18 cellular contexts compared by ENCODE assay signal in genomic region chr17:58413684-58414083, GRCh38. TPM values are rescaled to one million over a fixed set of nuclear protein-coding genes. Genes with fewer than 3 reads are reported as not detected.
DNase-seq lines count a peak whose midpoint lies in the region; ATAC-seq and TF ChIP-seq lines count a peak whose summit lies in the region.
"Had no signal": no experiment of that assay in that cellular context is flagged by ENCODE, and none has a peak within 500 bp of the region (broad histone marks: within the 10 kb centered on the region; RNA-seq: fewer than 3 reads in every experiment).

No MANE protein-coding gene starts in this region.

- TF ChIP-seq CTCF in RWPE2 (IDR thresholded peaks at IDR 0.05; ENCODE audit: poor library complexity, severe bottlenecking), result no peak
- TF ChIP-seq CTCF in suprapubic skin (IDR thresholded peaks at IDR 0.05), result no peak
- no peak for TF ChIP-seq CTCF in ovary (IDR thresholded peaks at IDR 0.05)

- no peak for TF ChIP-seq POLR2A in suprapubic skin (IDR thresholded peaks at IDR 0.05)
- no peak for TF ChIP-seq POLR2A in GM18505 (IDR thresholded peaks at IDR 0.05; ENCODE audit: borderline replicate concordance, extremely low read depth, insufficient read depth, insufficient read length)
- TF ChIP-seq POLR2A in ovary (IDR thresholded peaks at IDR 0.05), result no peak

- 44% methylated on average over 2 of the region's 2 CpGs for WGBS in suprapubic skin
- WGBS in ovary, 3 donors, result 46 to 53% (median 47%) methylated on average over 2 of the region's 2 CpGs

- peaks cover 74% of the 10 kb centered on the region for H3K4me1 Mint-ChIP-seq in activated T-cell treated with anti-CD3 and anti-CD28 coated beads, Interleukin-2, amount 50 U/mL, for 72 hours (ENCODE audit: low read depth)

- H3K4me3 Mint-ChIP-seq in activated T-cell treated with anti-CD3 and anti-CD28 coated beads, Interleukin-2, amount 50 U/mL, for 72 hours, result peak overlapping the region; percentile 60 to 85
- H3K4me3 Mint-ChIP-seq: activated T-cell treated with anti-CD3 and anti-CD28 coated beads, Interleukin-2, amount 50 U/mL, for 4 hours; dendritic cell treated with granulocyte-macrophage colony-stimulating factor and Interleukin-4, amounts not matched to agents 40 ng/mL and 50 ng/mL, for 4 days; naive thymus-derived CD8-positive, alpha-beta T cell had no signal

- H3K36me3 ChIP-seq in RWPE2 (ENCODE audit: low read depth), result 0 out of 2 replicates have a peak, but pooled peaks cover 4% of the 10 kb centered on the region
- H3K36me3 ChIP-seq in suprapubic skin, result no peaks in the 10 kb centered on the region
- H3K36me3 ChIP-seq in ovary, result no peaks in the 10 kb centered on the region
- H3K36me3 ChIP-seq: tibial artery had no signal

- H3K27ac Mint-ChIP-seq in activated T-cell treated with anti-CD3 and anti-CD28 coated beads, Interleukin-2, amount 50 U/mL, for 72 hours, result peak overlapping the region; percentile 98
- H3K27ac Mint-ChIP-seq: dendritic cell treated with granulocyte-macrophage colony-stimulating factor and Interleukin-4, amounts not matched to agents 40 ng/mL and 50 ng/mL, for 4 days; naive thymus-derived CD8-positive, alpha-beta T cell had no signal

- H3K27ac ChIP-seq in RWPE2 (ENCODE audit: poor library complexity, severe bottlenecking), result peak overlapping the region; percentile 85
- peak overlapping the region; percentile 86 for H3K27ac ChIP-seq in epithelial cell of prostate
- H3K27ac ChIP-seq in suprapubic skin, result no peak overlapping the region
- no peak overlapping the region for H3K27ac ChIP-seq in ovary
- H3K27ac ChIP-seq: tibial artery had no signal

- no peak for TF ChIP-seq EP300 in suprapubic skin (IDR thresholded peaks at IDR 0.05)
- no peak for TF ChIP-seq EP300 in ovary (IDR thresholded peaks at IDR 0.05)

- H3K27me3 Mint-ChIP-seq in activated T-cell treated with anti-CD3 and anti-CD28 coated beads, Interleukin-2, amount 50 U/mL, for 72 hours (ENCODE audit: low read depth), result no peaks in the 10 kb centered on the region
- H3K27me3 Mint-ChIP-seq: naive thymus-derived CD8-positive, alpha-beta T cell had no signal

- no peak for ATAC-seq in activated T-cell treated with anti-CD3 and anti-CD28 coated beads, Interleukin-2, amount 50 U/mL, for 72 hours (replicated peaks in 1 of 2)
- no peak for ATAC-seq in RWPE2 (ENCODE audit: low read depth)
- no peak for ATAC-seq in GM18505 (IDR thresholded peaks at IDR 0.05; ENCODE audit: unreplicated experiment)
- no peak for ATAC-seq in HG03135 (IDR thresholded peaks at IDR 0.05; ENCODE audit: unreplicated experiment)
- ATAC-seq: activated CD4-positive, CD25-positive, alpha-beta regulatory T cell treated with anti-CD3 and anti-CD28 coated beads, Interleukin-2, amount 50 U/mL, for 24 hours; activated T-cell treated with anti-CD3 and anti-CD28 coated beads, Interleukin-2, amount 50 U/mL, for 4 hours; naive thymus-derived CD8-positive, alpha-beta T cell had no signal

- H3K9me3 ChIP-seq in RWPE2 (ENCODE audit: severe bottlenecking) (no peaks in the 10 kb centered on the region), suprapubic skin (no peaks in the 10 kb centered on the region), ovary (no peaks in the 10 kb centered on the region)
- H3K9me3 ChIP-seq: tibial artery had no signal

- H3K9me3 Mint-ChIP-seq in activated T-cell treated with anti-CD3 and anti-CD28 coated beads, Interleukin-2, amount 50 U/mL, for 72 hours, result no peaks in the 10 kb centered on the region
- H3K9me3 Mint-ChIP-seq: activated T-cell treated with anti-CD3 and anti-CD28 coated beads, Interleukin-2, amount 50 U/mL, for 4 hours; dendritic cell treated with granulocyte-macrophage colony-stimulating factor and Interleukin-4, amounts not matched to agents 40 ng/mL and 50 ng/mL, for 4 days; naive thymus-derived CD8-positive, alpha-beta T cell had no signal

- intact Hi-C loops in ovary (cut with DNase I), result no loop called here

- H3K4me1 ChIP-seq in RWPE2 (ENCODE audit: insufficient read depth, poor library complexity, severe bottlenecking) (peaks cover 64% of the 10 kb centered on the region), suprapubic skin (peaks cover 13% of the 10 kb centered on the region), ovary (ENCODE audit: insufficient read depth) (no peaks in the 10 kb centered on the region)

- peaks cover 0 to 2% of the 10 kb centered on the region in 2 donors for H3K36me3 Mint-ChIP-seq in activated T-cell treated with anti-CD3 and anti-CD28 coated beads, Interleukin-2, amount 50 U/mL, for 72 hours (ENCODE audit: insufficient read depth in 2 of 2)

- H3K27me3 ChIP-seq in RWPE2 (ENCODE audit: insufficient read depth, poor library complexity, severe bottlenecking) (no peaks in the 10 kb centered on the region), suprapubic skin (peaks cover 4% of the 10 kb centered on the region), ovary (no peaks in the 10 kb centered on the region)

- DNase-seq in activated T-cell treated with anti-CD3 and anti-CD28 coated beads, Interleukin-2, amount 50 U/mL, for 72 hours, result no peak
- DNase-seq in activated T-cell treated with anti-CD3 and anti-CD28 coated beads for 4 hours (no peak), RWPE2 (ENCODE audit: low spot score) (no peak), epithelial cell of prostate (ENCODE audit: low read depth, low spot score) (no peak), suprapubic skin (ENCODE audit: low spot score in 2 of 2) (no peak), ovary (no peak)
- DNase-seq: activated T-cell treated with anti-CD3 and anti-CD28 coated beads, Interleukin-2, amount 50 U/mL, for 4 hours; amygdala; hippocampal formation; naive thymus-derived CD8-positive, alpha-beta T cell; NCI-H187 treated with DMSO at 0.1 percent for 48 hours; NCI-H524; stimulated activated CD8-positive, alpha-beta memory T cell treated with anti-CD3 and anti-CD28 coated beads, Interleukin-4, amount 100 ng/mL, for 48 hours; tibial artery had no signal

- H3K4me3 ChIP-seq in RWPE2 (ENCODE audit: severe bottlenecking) (peak overlapping the region; percentile 44), suprapubic skin (peak overlapping the region; percentile 46), ovary (no peak overlapping the region)
- H3K4me3 ChIP-seq: tibial artery had no signal

RNA-seq across cellular contexts. Expression of gene RNF43, which starts 3.6 kb away (rescaled TPM):
- total RNA-seq in activated T-cell treated with anti-CD3 and anti-CD28 coated beads, Interleukin-2, amount 50 U/mL, for 72 hours, result 1 to 10 TPM; 2.6 to 3.4 TPM
- total RNA-seq in suprapubic skin, result 10 to 100 TPM; 16.0 to 58.3 (median 21.5) TPM
- 1 to 10 TPM in 6 of 7 donors, under 1 TPM in 1; 0.38 to 5.6 (median 2.0) TPM for total RNA-seq in ovary
- under 1 TPM; 0.21 to 0.33 TPM for polyA plus RNA-seq in ovary

Comparison
In these comparisons a context has a peak if more than half of its experiments do, and no peak if none do; other contexts are left out.
1. H3K27ac ChIP-seq: peak in RWPE2 (single experiment) and epithelial cell of prostate (single experiment); none in suprapubic skin (single experiment) and ovary (0 of 2).